12 cellular contexts compared by ENCODE assay signal in the genomic region with DNA sequence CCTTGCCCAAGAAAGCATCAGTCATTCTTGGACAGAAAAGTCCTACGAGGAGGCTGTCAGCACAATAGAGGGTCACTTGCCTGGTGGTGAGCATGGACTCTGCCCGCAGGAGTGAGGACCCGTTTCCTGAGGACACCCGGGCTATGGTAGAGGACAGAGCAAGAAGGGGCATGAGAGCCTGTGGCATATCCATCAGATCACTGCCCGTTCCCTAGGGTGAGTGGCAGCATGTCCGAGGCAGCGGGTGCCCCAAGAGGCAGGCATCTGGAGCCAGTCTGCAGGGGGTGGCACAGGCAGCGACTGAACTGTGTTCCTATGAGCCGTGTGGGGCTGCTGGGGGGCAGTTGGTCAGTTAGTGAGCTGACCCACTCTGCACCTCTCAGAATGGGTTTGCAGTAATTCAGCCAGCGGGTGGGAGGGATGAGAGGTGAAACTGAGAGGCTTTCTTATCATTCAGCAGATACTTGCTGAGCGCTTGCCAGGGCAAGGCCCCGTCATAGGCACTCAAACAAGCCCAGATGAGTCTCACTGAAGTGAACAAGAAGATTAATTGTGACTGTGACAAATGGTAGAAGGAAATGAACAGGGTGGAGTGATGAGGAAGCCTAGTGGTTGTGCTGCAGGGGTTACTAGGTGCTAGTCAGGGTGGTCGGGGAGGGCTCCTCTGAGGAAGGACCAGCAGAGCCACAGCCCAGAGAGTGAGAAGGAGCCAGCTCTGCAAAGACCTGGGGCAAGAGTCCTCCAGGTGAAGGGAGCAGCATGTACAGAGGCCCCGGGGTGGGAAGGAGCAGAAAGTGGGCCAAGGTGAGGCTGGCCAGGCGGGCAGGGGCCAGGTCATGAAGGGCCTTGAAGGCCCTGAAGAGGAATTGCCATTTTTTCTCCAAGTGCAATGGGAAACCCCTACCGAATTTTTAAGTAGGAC.
DNase-seq lines count a peak whose midpoint lies in the region; ATAC-seq and TF ChIP-seq lines count a peak whose summit lies in the region.
"Had no signal": no experiment of that assay in that cellular context is flagged by ENCODE, and none has a peak within 500 bp of the region (broad histone marks: within the 10 kb centered on the region; RNA-seq: fewer than 3 reads in every experiment).

No MANE protein-coding gene starts in this region.

- H3K9me3 Mint-ChIP-seq in activated T-cell treated with anti-CD3 and anti-CD28 coated beads, Interleukin-2, amount 50 U/mL, for 72 hours: peaks cover 7 to 9% of the 10 kb centered on the region in 2 donors

- H3K36me3 Mint-ChIP-seq in activated T-cell treated with anti-CD3 and anti-CD28 coated beads, Interleukin-2, amount 50 U/mL, for 72 hours (ENCODE audit: insufficient read depth in 2 of 2): peaks cover 24 to 61% of the 10 kb centered on the region in 2 donors

- no peak overlapping the region for H3K27ac Mint-ChIP-seq in activated T-cell treated with anti-CD3 and anti-CD28 coated beads, Interleukin-2, amount 50 U/mL, for 72 hours
- H3K27ac Mint-ChIP-seq: activated CD4-positive, alpha-beta T cell treated with anti-CD3 and anti-CD28 coated beads for 36 hours had no signal

- H3K27me3 ChIP-seq in adrenal gland (no peaks in the 10 kb centered on the region), heart left ventricle (no peaks in the 10 kb centered on the region), testis (no peaks in the 10 kb centered on the region)
- H3K27me3 ChIP-seq: left lung had no signal

- WGBS in adrenal gland, 4 donors: 62 to 74% (median 71%) methylated on average over 7 to 16 of the region's 16 CpGs
- 78 to 84% (median 80%) methylated on average over 12 to 16 of the region's 16 CpGs for WGBS in heart left ventricle, 4 donors
- 69 to 73% methylated on average over 12 to 16 of the region's 16 CpGs for WGBS in testis, 2 donors

- no peaks in the 10 kb centered on the region for H3K9me3 ChIP-seq in adrenal gland (replicated peaks in 1 of 3)
- H3K9me3 ChIP-seq in heart left ventricle: peaks cover 0 to 21% (median 6%) of the 10 kb centered on the region in 12 donors
- no peaks in the 10 kb centered on the region for H3K9me3 ChIP-seq in testis

- no peak for TF ChIP-seq CTCF in adrenal gland (IDR thresholded peaks at IDR 0.05)
- no peak for TF ChIP-seq CTCF in heart left ventricle (IDR thresholded peaks at IDR 0.05)
- TF ChIP-seq CTCF in testis (IDR thresholded peaks at IDR 0.05): no peak

- H3K4me3 ChIP-seq in adrenal gland: no peak overlapping the region
- no peak overlapping the region for H3K4me3 ChIP-seq in heart left ventricle
- H3K4me3 ChIP-seq in testis: no peak overlapping the region
- H3K4me3 ChIP-seq: left lung had no signal

- no peak overlapping the region for H3K4me3 Mint-ChIP-seq in activated T-cell treated with anti-CD3 and anti-CD28 coated beads, Interleukin-2, amount 50 U/mL, for 72 hours
- H3K4me3 Mint-ChIP-seq: activated CD4-positive, alpha-beta T cell treated with anti-CD3 and anti-CD28 coated beads for 36 hours had no signal

- TF ChIP-seq POLR2A in adrenal gland (IDR thresholded peaks at IDR 0.05): no peak
- TF ChIP-seq POLR2A in heart left ventricle (IDR thresholded peaks at IDR 0.05): no peak
- TF ChIP-seq POLR2A in testis (IDR thresholded peaks at IDR 0.05): no peak

- no peak for DNase-seq in activated T-cell treated with anti-CD3 and anti-CD28 coated beads, Interleukin-2, amount 50 U/mL, for 72 hours
- DNase-seq in activated T-cell treated with anti-CD3 and anti-CD28 coated beads, Interleukin-2, amount 50 U/mL, for 1 hour: no peak
- DNase-seq in adrenal gland (peak in 4 of 7 donors; percentile 47 to 70 (median 55)), heart left ventricle (peak in 1 of 5 donors; percentile 51), testis (peak; percentile 75), iPS-NIHi11 (ENCODE audit: low spot score) (no peak), COR-L47 (lab: John Stamatoyannopoulos, UW) (no peak)
- DNase-seq in stimulated activated CD4-positive, alpha-beta T cell treated with anti-CD3 and anti-CD28 coated beads, Interleukin-1b, Interleukin-23, amount 100 ng/mL, for 48 hours: no peak
- DNase-seq: activated CD4-positive, alpha-beta T cell treated with anti-CD3 and anti-CD28 coated beads for 36 hours; DMS79; left lung; NCI-H2029 treated with DMSO at 0.1 percent for 48 hours had no signal

- H3K27me3 Mint-ChIP-seq in activated T-cell treated with anti-CD3 and anti-CD28 coated beads, Interleukin-2, amount 50 U/mL, for 72 hours (ENCODE audit: low read depth): no peaks in the 10 kb centered on the region
- H3K27me3 Mint-ChIP-seq: activated CD4-positive, alpha-beta T cell treated with anti-CD3 and anti-CD28 coated beads for 36 hours had no signal

- peaks cover 48% of the 10 kb centered on the region for H3K4me1 Mint-ChIP-seq in activated T-cell treated with anti-CD3 and anti-CD28 coated beads, Interleukin-2, amount 50 U/mL, for 72 hours (ENCODE audit: low read depth)

- H3K36me3 ChIP-seq in adrenal gland (replicated peaks in 1 of 2) (no peaks in the 10 kb centered on the region), heart left ventricle (peaks cover 0 to 54% (median 8%) of the 10 kb centered on the region in 9 donors), testis (ENCODE audit: low read depth, missing control alignments) (no peaks in the 10 kb centered on the region)

- H3K4me1 ChIP-seq in adrenal gland (replicated peaks in 1 of 2): peaks cover 8 to 28% of the 10 kb centered on the region in 2 donors
- peaks cover 0 to 58% (median 29%) of the 10 kb centered on the region in 12 donors for H3K4me1 ChIP-seq in heart left ventricle
- H3K4me1 ChIP-seq in testis: peaks cover 20% of the 10 kb centered on the region

- peak; percentile 18 to 28 for ATAC-seq in activated T-cell treated with anti-CD3 and anti-CD28 coated beads, Interleukin-2, amount 50 U/mL, for 72 hours (replicated peaks in 1 of 2)
- ATAC-seq in heart left ventricle: peak; percentile 21 to 40 (median 38)
- ATAC-seq: activated CD4-positive, alpha-beta T cell treated with anti-CD3 and anti-CD28 coated beads for 36 hours had no signal

- intact Hi-C loops in adrenal gland (cut with DNase I): no loop called here
- intact Hi-C loops in heart left ventricle (cut with DNase I): loop anchor here in 1 of 10 donors (10.0 kb wide), 1 partner anchor 223 kb away; a partner anchor contains a TSS
- intact Hi-C loops in testis (cut with DNase I; ENCODE audit: low total_unique reads): no loop called here

- peak overlapping the region in 2 of 5 donors; percentile 41 to 53 for H3K27ac ChIP-seq in adrenal gland
- peak overlapping the region; percentile 33 to 76 (median 64) for H3K27ac ChIP-seq in heart left ventricle
- peak overlapping the region; percentile 26 to 61 for H3K27ac ChIP-seq in testis

Comparison
In these comparisons a context has a peak if more than half of its experiments do, and no peak if none do; other contexts are left out.
1. DNase-seq: peak in adrenal gland (4 of 7) and testis (single experiment); none in activated T-cell treated with anti-CD3 and anti-CD28 coated beads, Interleukin-2, amount 50 U/mL, for 72 hours (0 of 2), activated T-cell treated with anti-CD3 and anti-CD28 coated beads, Interleukin-2, amount 50 U/mL, for 1 hour (single experiment), iPS-NIHi11 (single experiment), stimulated activated CD4-positive, alpha-beta T cell treated with anti-CD3 and anti-CD28 coated beads, Interleukin-1b, Interleukin-23, amount 100 ng/mL, for 48 hours (single experiment) and COR-L47 (single experiment).